Comparison of ENCODE assay signal across 8 cellular contexts in the genomic region with DNA sequence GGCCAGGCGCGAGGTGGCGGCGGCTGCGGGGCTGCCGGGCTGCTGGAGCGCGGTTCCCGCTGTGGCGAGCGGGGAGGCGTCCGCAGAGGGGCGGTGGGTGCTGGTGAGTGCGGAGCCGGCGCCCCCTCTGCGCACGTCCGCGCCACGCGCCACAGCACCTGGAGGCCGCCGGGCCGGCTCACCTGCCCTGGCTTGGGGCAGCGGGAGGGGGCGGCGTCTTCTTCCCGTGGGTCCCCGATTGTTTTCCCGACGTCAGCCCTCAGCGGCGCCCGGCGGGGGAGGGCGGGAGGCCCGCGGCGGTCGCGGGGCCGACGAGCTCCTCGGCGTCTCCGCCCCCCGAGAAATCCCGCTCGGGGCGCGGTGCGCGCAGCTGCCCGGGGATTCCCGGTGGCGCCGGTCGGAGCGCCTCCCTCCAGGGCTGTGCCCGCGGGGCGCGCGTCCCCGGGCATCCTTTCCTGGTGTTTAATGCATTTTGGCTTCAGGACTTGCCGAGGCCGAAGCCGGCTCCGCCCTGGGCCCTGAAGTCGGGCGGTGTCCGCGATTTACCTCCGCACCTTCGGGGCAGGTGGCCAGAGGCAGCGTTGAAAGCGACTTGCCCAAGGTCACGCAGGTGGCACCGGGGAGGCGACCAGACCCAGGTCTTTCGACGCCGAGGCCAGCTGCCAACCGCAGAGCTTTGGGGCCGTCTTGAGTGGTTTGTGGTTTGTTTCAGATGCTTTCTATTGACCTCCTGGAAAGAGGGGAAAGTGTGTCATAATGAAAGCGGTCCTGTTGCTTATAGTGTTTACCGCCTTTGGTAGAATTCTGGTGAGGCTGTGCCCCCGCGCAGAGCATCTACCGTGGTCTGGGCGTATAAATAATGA. TPM values are rescaled to one million over a fixed set of nuclear protein-coding genes. Genes with fewer than 3 reads are reported as not detected.
DNase-seq lines count a peak whose midpoint lies in the region; ATAC-seq, FAIRE-seq and TF ChIP-seq lines count a peak whose summit lies in the region.

No MANE protein-coding gene starts in this region.

- DNase-seq in GM12892 (ENCODE audit: insufficient read length), result peak; percentile 46
- DNase-seq in HEK293T (ENCODE audit: extremely low spot score), result peak; percentile 64
- peak; percentile 64 for DNase-seq in NB4 (ENCODE audit: low read depth)
- peak; percentile 53 for DNase-seq in activated CD4-positive, alpha-beta T cell treated with anti-CD3 and anti-CD28 coated beads, Interleukin-2, amount 10 ng/mL, durations not matched to agents 7 days and 5 days
- DNase-seq in colonic mucosa, result peak; percentile 79
- peak; percentile 21 for DNase-seq in HepG2 (ENCODE audit: low spot score)
- peak; percentile 57 for DNase-seq in stimulated activated CD4-positive, alpha-beta T cell treated with anti-CD3 and anti-CD28 coated beads, Interleukin-2, amount 100 ng/mL, for 4 hours (ENCODE audit: low read depth)
- no peak for DNase-seq in SW 1271 (lab: John Stamatoyannopoulos, UW)

- H3K9ac ChIP-seq in colonic mucosa (ENCODE audit: low read depth in 2 of 2, low read length in 2 of 2), result peak overlapping the region; percentile 77 to 90
- peak overlapping the region; percentile 89 for H3K9ac ChIP-seq in HepG2 (ENCODE audit: insufficient read depth, low read depth, low read length)

- intact Hi-C loops in colonic mucosa (cut with DNase I) (no loop called here), HepG2 (cut with micrococcal nuclease; ENCODE audit: unreplicated experiment) (loop anchor here (1.0 to 2.0 kb wide), 3 partner anchors 22 to 76 kb away; no protein-coding TSS in a partner anchor)

- peaks cover 36% of the 10 kb centered on the region for H3K27me3 Mint-ChIP-seq in activated CD4-positive, alpha-beta T cell treated with anti-CD3 and anti-CD28 coated beads, Interleukin-2, amount 10 ng/mL, durations not matched to agents 7 days and 5 days

- in situ Hi-C loops in HepG2 (cut with HindIII; ENCODE audit: extremely low pct_ligation_motif_present, low pct_unique_long_range_greater_than_20kb), result no loop called here

- TF ChIP-seq CTCF in NB4 (IDR thresholded peaks at IDR 0.05; ENCODE audit: low read depth, low read length) (no peak), colonic mucosa (IDR thresholded peaks at IDR 0.05) (no peak), HepG2 (CRISPR knock-in tag; IDR thresholded peaks at IDR 0.05) (no peak)

- peak overlapping the region; percentile 86 for H3K27ac Mint-ChIP-seq in activated CD4-positive, alpha-beta T cell treated with anti-CD3 and anti-CD28 coated beads, Interleukin-2, amount 10 ng/mL, durations not matched to agents 7 days and 5 days

- H3K27me3 ChIP-seq in colonic mucosa, result no peaks in the 10 kb centered on the region
- H3K27me3 ChIP-seq in HepG2 (ENCODE audit: control insufficient read depth in 1 of 2, insufficient read depth in 2 of 2, low read length in 2 of 2), result peaks cover 0 to 3% of the 10 kb centered on the region in 2 experiments; a peak in 1 of 5 replicates

- H3K27ac ChIP-seq in colonic mucosa (peak overlapping the region; percentile 98), HepG2 (ENCODE audit: extremely low read length, insufficient read depth, low read length) (peak overlapping the region; percentile 82)

- BruUV-seq in HepG2 (replicated peaks; lab: Mats Ljungman, UMichigan), result no TSS peak

- no peaks in the 10 kb centered on the region for H3K36me3 ChIP-seq in colonic mucosa
- peaks cover 0 to 8% of the 10 kb centered on the region in 2 experiments; a peak in 1 of 5 replicates for H3K36me3 ChIP-seq in HepG2 (replicated peaks in 1 of 2; ENCODE audit: control insufficient read depth in 1 of 2, insufficient read depth in 2 of 2, low read length in 2 of 2)

- H3K4me3 ChIP-seq in NB4 (ENCODE audit: low read depth, low read length) (peak overlapping the region; percentile 40), colonic mucosa (peak overlapping the region; percentile 66), HepG2 (replicated peaks in 1 of 3; ENCODE audit: insufficient read depth in 1 of 3, low read depth in 2 of 3, low read length in 3 of 3) (peak overlapping the region; percentile 86 to 89 (median 87))

- peaks cover 52% of the 10 kb centered on the region for H3K79me2 ChIP-seq in HepG2 (ENCODE audit: insufficient read depth, low read length)

- TF ChIP-seq EP300 in HepG2 (IDR thresholded peaks at IDR 0.05; ENCODE audit: low read depth in 2 of 2, low read length in 2 of 2) (no peak), HepG2 (CRISPR knock-in tag; IDR thresholded peaks at IDR 0.05; ENCODE audit: borderline replicate concordance) (no peak)

- H4K20me1 ChIP-seq in HepG2 (ENCODE audit: insufficient read depth, low read length), result 0 out of 2 replicates have a peak, but pooled peaks cover 5% of the 10 kb centered on the region

- peak overlapping the region; percentile 77 for H3K4me2 ChIP-seq in HepG2 (ENCODE audit: low read depth, low read length)

- H3K9me3 Mint-ChIP-seq in activated CD4-positive, alpha-beta T cell treated with anti-CD3 and anti-CD28 coated beads, Interleukin-2, amount 10 ng/mL, durations not matched to agents 7 days and 5 days, result no peaks in the 10 kb centered on the region

- H3K4me1 Mint-ChIP-seq in activated CD4-positive, alpha-beta T cell treated with anti-CD3 and anti-CD28 coated beads, Interleukin-2, amount 10 ng/mL, durations not matched to agents 7 days and 5 days, result peaks cover 35% of the 10 kb centered on the region

- peak; percentile 57 for ATAC-seq in HepG2

- H3K9me3 ChIP-seq in colonic mucosa (no peaks in the 10 kb centered on the region), HepG2 (ENCODE audit: low read length) (no peaks in the 10 kb centered on the region)

- H3K4me3 Mint-ChIP-seq in activated CD4-positive, alpha-beta T cell treated with anti-CD3 and anti-CD28 coated beads, Interleukin-2, amount 10 ng/mL, durations not matched to agents 7 days and 5 days, result peak overlapping the region; percentile 87

- H3K4me1 ChIP-seq in colonic mucosa (no peaks in the 10 kb centered on the region), HepG2 (ENCODE audit: insufficient read depth, low read length) (peaks cover 68% of the 10 kb centered on the region)

- TF ChIP-seq POLR2A in GM12892 (IDR thresholded peaks at IDR 0.05; ENCODE audit: low read depth, low read length) (no peak), NB4 (IDR thresholded peaks at IDR 0.05; ENCODE audit: extremely low read depth, insufficient read length) (no peak), HepG2 (IDR thresholded peaks at IDR 0.05; ENCODE audit: insufficient read depth in 1 of 2, low read depth in 2 of 2, low read length in 2 of 2) (peak; percentile 2 to 67; a peak in 3 of 4 replicates)

- POLR2A ChIA-PET in HEK293T (lab: Yijun Ruan, JAX), result interaction anchor here (0.9 kb wide), 1 partner anchor 98 kb away, joined by 3 read pairs; no protein-coding TSS in a partner anchor
- POLR2A ChIA-PET in activated CD4-positive, alpha-beta T cell treated with anti-CD3 and anti-CD28 coated beads, Interleukin-2, amount 10 ng/mL, durations not matched to agents 7 days and 5 days (lab: Charles Lee), result no interaction called here
- POLR2A ChIA-PET in HepG2 (lab: Yijun Ruan, JAX), result interaction anchor here (1.0 to 4.0 kb wide), 15 partner anchors 12 to 107 kb away, joined by 3 to 53 read pairs (median 9); no protein-coding TSS in a partner anchor

- under 1% methylated on average over 11 of the region's 93 CpGs for WGBS in HepG2 (ENCODE audit: low lambda C conversion rate)

- CTCF ChIA-PET in HEK293T (lab: Yijun Ruan, JAX) (no interaction called here), HepG2 (lab: Yijun Ruan, JAX; ENCODE audit: low intra/inter-chr PET ratio, low total read pairs) (no interaction called here)
- CTCF ChIA-PET in activated CD4-positive, alpha-beta T cell treated with anti-CD3 and anti-CD28 coated beads, Interleukin-2, amount 10 ng/mL, durations not matched to agents 7 days and 5 days (lab: Charles Lee), result interaction anchor here (1.0 to 1.9 kb wide), 2 partner anchors 15 to 25 kb away, joined by 3 to 5 read pairs; no protein-coding TSS in a partner anchor

- H2AFZ ChIP-seq in HepG2 (ENCODE audit: low read length), result no peak overlapping the region

- peak; percentile 84 for FAIRE-seq in GM12892 (lab: Jason Lieb, UNC)
- no peak for FAIRE-seq in HepG2 (lab: Jason Lieb, UNC)

- H3K36me3 Mint-ChIP-seq in activated CD4-positive, alpha-beta T cell treated with anti-CD3 and anti-CD28 coated beads, Interleukin-2, amount 10 ng/mL, durations not matched to agents 7 days and 5 days (ENCODE audit: low read depth), result peaks cover 4% of the 10 kb centered on the region

- TF ChIP-seq RAD21 in HepG2 (CRISPR knock-in tag; IDR thresholded peaks at IDR 0.05), result peak; percentile 35; the same call in 1 of the 2 replicates

TF ChIP-seq in HEK293T, 16 proteins besides CTCF, POLR2A, EP300 and RAD21 (continues in another document):
- no peak for TF ChIP-seq BHLHE40 (IDR thresholded peaks at IDR 0.05; ENCODE audit: borderline replicate concordance)

TF ChIP-seq in HepG2, 621 proteins besides CTCF, POLR2A, EP300 and RAD21 (continues in another document):
- TF ChIP-seq ZC3H4 (CRISPR knock-in tag; IDR thresholded peaks at IDR 0.05; ENCODE audit: borderline replicate concordance), result no peak

RNA-seq across cellular contexts. Expression of a gene that starts 0.6 kb away (rescaled TPM):
- 5.2 TPM for polyA plus RNA-seq in GM12892 (2012; ENCODE audit: missing spikeins)
- total RNA-seq in activated CD4-positive, alpha-beta T cell treated with anti-CD3 and anti-CD28 coated beads, Interleukin-2, amount 10 ng/mL, durations not matched to agents 7 days and 5 days, result 10 to 100 TPM in 1 of 2 experiments, 1 to 10 TPM in 1; 8.8 to 11.3 TPM
- total RNA-seq in colonic mucosa (10 to 100 TPM; 34.8 to 55.6 TPM), HepG2 (2016; rRNA removed; fragmentation: Illumina TruSeq; extraction: Trizol) (30.8 and 32.2 TPM in 2 replicates)
- total RNA-seq in HepG2 (2016; cell fraction: cytosol; rRNA removed; fragmentation: Illumina TruSeq; extraction: Trizol; ENCODE audit: low read depth), result 30.5 and 35.2 TPM in 2 replicates
- total RNA-seq in HepG2 (2016; cell fraction: insoluble cytoplasmic fraction; rRNA removed; fragmentation: Illumina TruSeq; extraction: Trizol), result 31.2 and 31.8 TPM in 2 replicates
- total RNA-seq in HepG2 (2016; cell fraction: membrane; rRNA removed; fragmentation: Illumina TruSeq; extraction: Trizol), result 30.6 and 31.8 TPM in 2 replicates
- 49.0 and 52.5 TPM in 2 replicates for total RNA-seq in HepG2 (2016; cell fraction: nucleus; rRNA removed; fragmentation: Illumina TruSeq; extraction: Trizol)
- polyA plus RNA-seq in HepG2 (2011; rRNA removed), result 48.6 and 53.3 TPM in 2 replicates
- 22.6 and 33.2 TPM in 2 replicates for polyA plus RNA-seq in HepG2 (2011; cell fraction: cytosol; rRNA removed)
- polyA plus RNA-seq in HepG2 (2011; cell fraction: nucleus; rRNA removed), result 69.6 and 81.2 TPM in 2 replicates
- 47.9 and 50.2 TPM in 2 replicates for polyA plus RNA-seq in HepG2 (2012)
- polyA plus RNA-seq in HepG2 (2016; cell fraction: cytosol; fragmentation: Illumina TruSeq; extraction: Trizol; ENCODE audit: low read depth), result 2.8 and 3.5 TPM in 2 replicates
- 26.3 and 29.3 TPM in 2 replicates for polyA plus RNA-seq in HepG2 (2016; cell fraction: insoluble cytoplasmic fraction; fragmentation: Illumina TruSeq; extraction: Trizol; ENCODE audit: low read depth)
- polyA plus RNA-seq in HepG2 (2016; cell fraction: membrane; fragmentation: Illumina TruSeq; extraction: Trizol; ENCODE audit: low read depth), result 8.7 and 10.2 TPM in 2 replicates
- polyA plus RNA-seq in HepG2 (2016; cell fraction: nucleus; fragmentation: Illumina TruSeq; extraction: Trizol; ENCODE audit: insufficient read depth, low read depth), result 65.7 and 69.7 TPM in 2 replicates
- polyA minus RNA-seq in HepG2 (2011; rRNA and poly(A)+ RNA removed; ENCODE audit: low replicate concordance), result 15.3 and 18.9 TPM in 2 replicates
- polyA minus RNA-seq in HepG2 (2011; cell fraction: cytosol; rRNA and poly(A)+ RNA removed), result 28.0 and 35.3 TPM in 2 replicates
- polyA minus RNA-seq in HepG2 (2011; cell fraction: nucleus; rRNA and poly(A)+ RNA removed), result 157 and 207 TPM in 2 replicates

Comparison
In these comparisons a context has a peak if more than half of its experiments do, and no peak if none do; other contexts are left out.
1. DNase-seq: peak in GM12892 (single experiment), HEK293T (single experiment), NB4 (single experiment), activated CD4-positive, alpha-beta T cell treated with anti-CD3 and anti-CD28 coated beads, Interleukin-2, amount 10 ng/mL, durations not matched to agents 7 days and 5 days (single experiment), colonic mucosa (single experiment), HepG2 (single experiment) and stimulated activated CD4-positive, alpha-beta T cell treated with anti-CD3 and anti-CD28 coated beads, Interleukin-2, amount 100 ng/mL, for 4 hours (single experiment); none in SW 1271 (0 of 2).
2. POLR2A ChIP-seq: peak in HepG2 (2 of 2); none in GM12892 (single experiment) and NB4 (single experiment).
3. Peak in every context shown above with its lines, with median percentiles within 50 percentile points of each other: H3K4me3 ChIP-seq.